13 cellular contexts compared by ENCODE assay signal in genomic region chr13:30963794-30964193, GRCh38. TPM values are rescaled to one million over a fixed set of nuclear protein-coding genes. Genes with fewer than 3 reads are reported as not detected.
DNase-seq lines count a peak whose midpoint lies in the region; ATAC-seq and TF ChIP-seq lines count a peak whose summit lies in the region.
"Had no signal": no experiment of that assay in that cellular context is flagged by ENCODE, and none has a peak within 500 bp of the region (broad histone marks: within the 10 kb centered on the region; RNA-seq: fewer than 3 reads in every experiment).

No MANE protein-coding gene starts in this region.

- DNase-seq in Daoy (ENCODE audit: low read depth) = peak; percentile 13
- DNase-seq in NCI-H748 treated with DMSO at 0.1 percent for 48 hours (lab: John Stamatoyannopoulos, UW) = peak; percentile 43
- DNase-seq in fibroblast of peridontal ligament (ENCODE audit: extremely low read depth) = peak; percentile 22
- DNase-seq in neural crest cell (ENCODE audit: low read depth, low spot score) = no peak
- DNase-seq: activated CD4-positive, alpha-beta T cell treated with anti-CD3 and anti-CD28 coated beads, Interleukin-2, amount 50 U/mL, for 48 hours; activated naive CD4-positive, alpha-beta T cell treated with Interleukin-2 at 50 U/mL for 16 hours; CD4-positive, alpha-beta memory T cell; MV-4-11 had no signal

- peaks cover 6% of the 10 kb centered on the region for H3K36me3 Mint-ChIP-seq in neural crest cell (ENCODE audit: low read depth)

- H3K4me3 Mint-ChIP-seq in neural crest cell = no peak overlapping the region
- H3K4me3 Mint-ChIP-seq: CD4-positive, alpha-beta memory T cell had no signal

- peaks cover 19% of the 10 kb centered on the region for H3K9me3 Mint-ChIP-seq in neural crest cell

- no peak for TF ChIP-seq CTCF in neural crest cell (conservative IDR thresholded peaks at IDR 0.05)

- ATAC-seq in HG03520 (IDR thresholded peaks at IDR 0.05; ENCODE audit: unreplicated experiment) (no peak), HG02588 (IDR thresholded peaks at IDR 0.05; ENCODE audit: unreplicated experiment) (no peak), HG02840 (IDR thresholded peaks at IDR 0.05; ENCODE audit: low FRiP score, unreplicated experiment) (no peak), GM18909 (IDR thresholded peaks at IDR 0.05; ENCODE audit: poor library complexity, unreplicated experiment) (no peak)

- peak overlapping the region; percentile 7 for H3K27ac Mint-ChIP-seq in neural crest cell (ENCODE audit: unreplicated experiment)
- H3K27ac Mint-ChIP-seq: CD4-positive, alpha-beta memory T cell had no signal

- peaks cover 8% of the 10 kb centered on the region for H3K4me1 Mint-ChIP-seq in neural crest cell
- H3K4me1 Mint-ChIP-seq: CD4-positive, alpha-beta memory T cell had no signal

- H3K27me3 Mint-ChIP-seq in neural crest cell (ENCODE audit: low read depth) = no peaks in the 10 kb centered on the region

RNA-seq across cellular contexts. Expression of gene TEX26, which starts 31.3 kb away (rescaled TPM):
- not detected in 2 replicates for total RNA-seq in Daoy (2014; rRNA removed; shearing (Covaris generic))
- not detected in 2 replicates for total RNA-seq in neural crest cell
- total RNA-seq: CD4-positive, alpha-beta memory T cell; NCI-H460 had no signal

RNA-seq across cellular contexts. Expression of gene MEDAG, which starts 57.7 kb away (rescaled TPM):
- total RNA-seq in Daoy (2014; rRNA removed; shearing (Covaris generic)) = 0.86 TPM in 1 of 2 replicates, not detected in the other
- not detected in 2 replicates for total RNA-seq in neural crest cell
- total RNA-seq: CD4-positive, alpha-beta memory T cell; NCI-H460 had no signal
